Comparison of ENCODE assay signal across 27 cellular contexts in the genomic region with DNA sequence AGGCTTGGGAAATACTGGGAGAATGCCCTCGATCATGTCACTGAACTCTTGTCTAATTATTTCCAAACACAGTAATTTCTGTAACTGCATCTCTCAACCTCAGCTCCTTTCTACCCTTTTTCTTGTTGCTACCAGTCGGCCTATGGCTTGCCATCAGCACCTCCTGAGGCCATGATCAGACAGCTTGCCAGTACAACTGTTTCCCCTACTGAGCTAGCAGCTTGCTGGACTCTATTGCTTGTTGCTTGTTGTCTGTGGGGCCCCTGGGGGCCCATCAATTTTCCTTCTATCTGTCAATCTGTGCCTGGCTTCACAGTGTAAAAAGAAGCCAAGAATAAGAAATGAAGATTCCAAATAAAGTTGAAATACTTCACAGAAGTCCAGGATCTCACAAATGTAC.
"Had no signal": no experiment of that assay in that cellular context is flagged by ENCODE, and none has a peak within 500 bp of the region (broad histone marks: within the 10 kb centered on the region; RNA-seq: fewer than 3 reads in every experiment).

No MANE protein-coding gene starts in this region.

- H3K4me1 ChIP-seq: colonic mucosa, esophagus muscularis mucosa, esophagus squamous epithelium, foreskin keratinocyte, gastrocnemius medialis, gastroesophageal sphincter, heart left ventricle had no signal

- H3K9me3 ChIP-seq: colonic mucosa, esophagus muscularis mucosa, esophagus squamous epithelium, gastrocnemius medialis, gastroesophageal sphincter, heart left ventricle had no signal

- H3K4me3 ChIP-seq: colonic mucosa, coronary artery, dorsolateral prefrontal cortex, esophagus muscularis mucosa, esophagus squamous epithelium, gastrocnemius medialis, gastroesophageal sphincter, heart left ventricle had no signal

- FAIRE-seq: colon, endometrium, endothelial cell of umbilical vein, frontal cortex had no signal

- H3K27me3 ChIP-seq: colonic mucosa, esophagus muscularis mucosa, esophagus squamous epithelium, foreskin keratinocyte, gastrocnemius medialis, gastroesophageal sphincter, heart left ventricle had no signal

- H3K36me3 ChIP-seq: colonic mucosa, esophagus muscularis mucosa, esophagus squamous epithelium, gastrocnemius medialis, gastroesophageal sphincter, heart left ventricle had no signal

- H3K27ac ChIP-seq: colonic mucosa, coronary artery, dorsolateral prefrontal cortex, epithelial cell of prostate, esophagus muscularis mucosa, esophagus squamous epithelium, foreskin keratinocyte, gastrocnemius medialis, gastroesophageal sphincter, heart left ventricle had no signal

- ATAC-seq: effector memory CD8-positive, alpha-beta T cell; esophagus mucosa; foreskin keratinocyte; gastrocnemius medialis; gastroesophageal sphincter; heart left ventricle had no signal

- DNase-seq: colonic mucosa; cortex of kidney; dermis blood vessel endothelial cell; dorsolateral prefrontal cortex; effector CD4-positive, alpha-beta T cell; effector CD8-positive, alpha-beta T cell; effector memory CD4-positive, alpha-beta T cell; effector memory CD8-positive, alpha-beta T cell; endodermal cell; erythroblast; esophagus squamous epithelium; foreskin fibroblast; foreskin keratinocyte; foreskin melanocyte; gastrocnemius medialis; glutamatergic neuron; head of caudate nucleus; heart left ventricle had no signal
